ENCODE assay signal across 1 cellular context in the genomic region with DNA sequence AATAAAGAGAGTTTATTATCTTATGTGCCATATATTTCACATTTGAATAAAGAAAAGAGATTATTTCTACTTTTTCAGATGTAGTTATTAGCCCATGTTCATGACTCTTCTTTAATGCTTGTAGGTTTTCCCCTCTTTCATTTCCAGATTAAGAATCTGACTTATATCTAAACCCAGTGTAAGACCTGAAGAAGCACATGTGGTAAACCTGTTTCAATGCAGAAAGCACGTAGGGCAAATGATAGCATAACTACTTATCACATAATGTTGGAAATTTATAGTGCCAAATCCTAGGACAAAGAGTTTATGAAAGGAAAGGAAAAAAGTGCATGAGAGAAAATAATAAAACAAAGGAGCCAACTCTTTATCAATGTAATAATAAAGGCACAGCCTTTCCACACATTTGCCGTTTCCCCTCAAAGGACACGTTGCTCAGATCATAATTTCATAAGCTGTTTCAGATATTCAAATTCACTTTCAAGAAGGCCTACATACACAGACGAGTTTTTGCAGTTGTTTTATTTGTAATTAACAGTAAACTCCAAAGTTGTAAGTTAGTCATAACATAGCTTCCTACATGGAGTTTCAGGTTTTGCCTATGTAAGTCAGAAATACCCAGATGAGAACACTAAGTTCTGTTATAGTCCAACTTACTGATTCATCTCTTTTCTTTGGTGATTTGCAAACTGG.
TF ChIP-seq lines count a peak whose summit lies in the region.

No MANE protein-coding gene starts in this region.

TF ChIP-seq in GM12878, 131 proteins besides CTCF, POLR2A, EP300 and RAD21 (continued from another document and continues in another):
- TF ChIP-seq, protein P1, sequence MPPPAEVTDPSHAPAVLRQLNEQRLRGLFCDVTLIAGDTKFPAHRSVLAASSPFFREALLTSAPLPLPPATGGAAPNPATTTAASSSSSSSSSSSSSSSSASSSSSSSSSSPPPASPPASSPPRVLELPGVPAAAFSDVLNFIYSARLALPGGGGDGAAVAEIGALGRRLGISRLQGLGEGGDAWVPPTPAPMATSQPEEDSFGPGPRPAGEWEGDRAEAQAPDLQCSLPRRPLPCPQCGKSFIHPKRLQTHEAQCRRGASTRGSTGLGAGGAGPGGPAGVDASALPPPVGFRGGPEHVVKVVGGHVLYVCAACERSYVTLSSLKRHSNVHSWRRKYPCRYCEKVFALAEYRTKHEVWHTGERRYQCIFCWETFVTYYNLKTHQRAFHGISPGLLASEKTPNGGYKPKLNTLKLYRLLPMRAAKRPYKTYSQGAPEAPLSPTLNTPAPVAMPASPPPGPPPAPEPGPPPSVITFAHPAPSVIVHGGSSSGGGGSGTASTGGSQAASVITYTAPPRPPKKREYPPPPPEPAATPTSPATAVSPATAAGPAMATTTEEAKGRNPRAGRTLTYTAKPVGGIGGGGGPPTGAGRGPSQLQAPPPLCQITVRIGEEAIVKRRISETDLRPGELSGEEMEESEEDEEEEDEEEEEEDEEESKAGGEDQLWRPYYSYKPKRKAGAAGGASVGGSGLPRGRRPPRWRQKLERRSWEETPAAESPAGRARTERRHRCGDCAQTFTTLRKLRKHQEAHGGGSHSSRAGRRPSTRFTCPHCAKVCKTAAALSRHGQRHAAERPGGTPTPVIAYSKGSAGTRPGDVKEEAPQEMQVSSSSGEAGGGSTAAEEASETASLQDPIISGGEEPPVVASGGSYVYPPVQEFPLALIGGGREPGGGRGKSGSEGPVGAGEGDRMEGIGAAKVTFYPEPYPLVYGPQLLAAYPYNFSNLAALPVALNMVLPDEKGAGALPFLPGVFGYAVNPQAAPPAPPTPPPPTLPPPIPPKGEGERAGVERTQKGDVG (CRISPR knock-in tag; IDR thresholded peaks at IDR 0.05), result no peak
- TF ChIP-seq CBFB (IDR thresholded peaks at IDR 0.05; ENCODE audit: low read depth), result 0 out of 2 replicates have a peak, but pooled peaks have one; percentile 26
- TF ChIP-seq MYB (IDR thresholded peaks at IDR 0.05; ENCODE audit: borderline replicate concordance, low read depth, low read length), result no peak
- no peak for TF ChIP-seq BMI1 (IDR thresholded peaks at IDR 0.05; ENCODE audit: borderline replicate concordance)
- TF ChIP-seq, protein P2, sequence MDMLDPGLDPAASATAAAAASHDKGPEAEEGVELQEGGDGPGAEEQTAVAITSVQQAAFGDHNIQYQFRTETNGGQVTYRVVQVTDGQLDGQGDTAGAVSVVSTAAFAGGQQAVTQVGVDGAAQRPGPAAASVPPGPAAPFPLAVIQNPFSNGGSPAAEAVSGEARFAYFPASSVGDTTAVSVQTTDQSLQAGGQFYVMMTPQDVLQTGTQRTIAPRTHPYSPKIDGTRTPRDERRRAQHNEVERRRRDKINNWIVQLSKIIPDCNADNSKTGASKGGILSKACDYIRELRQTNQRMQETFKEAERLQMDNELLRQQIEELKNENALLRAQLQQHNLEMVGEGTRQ (IDR thresholded peaks at IDR 0.05; ENCODE audit: borderline replicate concordance, low read depth, low read length), result no peak
- no peak for TF ChIP-seq BRCA1 (IDR thresholded peaks at IDR 0.05; ENCODE audit: low read depth, low read length)
- TF ChIP-seq, protein P3, sequence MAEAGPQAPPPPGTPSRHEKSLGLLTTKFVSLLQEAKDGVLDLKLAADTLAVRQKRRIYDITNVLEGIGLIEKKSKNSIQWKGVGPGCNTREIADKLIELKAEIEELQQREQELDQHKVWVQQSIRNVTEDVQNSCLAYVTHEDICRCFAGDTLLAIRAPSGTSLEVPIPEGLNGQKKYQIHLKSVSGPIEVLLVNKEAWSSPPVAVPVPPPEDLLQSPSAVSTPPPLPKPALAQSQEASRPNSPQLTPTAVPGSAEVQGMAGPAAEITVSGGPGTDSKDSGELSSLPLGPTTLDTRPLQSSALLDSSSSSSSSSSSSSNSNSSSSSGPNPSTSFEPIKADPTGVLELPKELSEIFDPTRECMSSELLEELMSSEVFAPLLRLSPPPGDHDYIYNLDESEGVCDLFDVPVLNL (IDR thresholded peaks at IDR 0.05; ENCODE audit: low read depth, low read length), result no peak
- TF ChIP-seq RFX5 (IDR thresholded peaks at IDR 0.05; ENCODE audit: low read depth, low read length), result no peak
- TF ChIP-seq SREBF2 (IDR thresholded peaks at IDR 0.05; ENCODE audit: low read length), result no peak
- TF ChIP-seq, protein P4, sequence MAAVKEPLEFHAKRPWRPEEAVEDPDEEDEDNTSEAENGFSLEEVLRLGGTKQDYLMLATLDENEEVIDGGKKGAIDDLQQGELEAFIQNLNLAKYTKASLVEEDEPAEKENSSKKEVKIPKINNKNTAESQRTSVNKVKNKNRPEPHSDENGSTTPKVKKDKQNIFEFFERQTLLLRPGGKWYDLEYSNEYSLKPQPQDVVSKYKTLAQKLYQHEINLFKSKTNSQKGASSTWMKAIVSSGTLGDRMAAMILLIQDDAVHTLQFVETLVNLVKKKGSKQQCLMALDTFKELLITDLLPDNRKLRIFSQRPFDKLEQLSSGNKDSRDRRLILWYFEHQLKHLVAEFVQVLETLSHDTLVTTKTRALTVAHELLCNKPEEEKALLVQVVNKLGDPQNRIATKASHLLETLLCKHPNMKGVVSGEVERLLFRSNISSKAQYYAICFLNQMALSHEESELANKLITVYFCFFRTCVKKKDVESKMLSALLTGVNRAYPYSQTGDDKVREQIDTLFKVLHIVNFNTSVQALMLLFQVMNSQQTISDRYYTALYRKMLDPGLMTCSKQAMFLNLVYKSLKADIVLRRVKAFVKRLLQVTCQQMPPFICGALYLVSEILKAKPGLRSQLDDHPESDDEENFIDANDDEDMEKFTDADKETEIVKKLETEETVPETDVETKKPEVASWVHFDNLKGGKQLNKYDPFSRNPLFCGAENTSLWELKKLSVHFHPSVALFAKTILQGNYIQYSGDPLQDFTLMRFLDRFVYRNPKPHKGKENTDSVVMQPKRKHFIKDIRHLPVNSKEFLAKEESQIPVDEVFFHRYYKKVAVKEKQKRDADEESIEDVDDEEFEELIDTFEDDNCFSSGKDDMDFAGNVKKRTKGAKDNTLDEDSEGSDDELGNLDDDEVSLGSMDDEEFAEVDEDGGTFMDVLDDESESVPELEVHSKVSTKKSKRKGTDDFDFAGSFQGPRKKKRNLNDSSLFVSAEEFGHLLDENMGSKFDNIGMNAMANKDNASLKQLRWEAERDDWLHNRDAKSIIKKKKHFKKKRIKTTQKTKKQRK (IDR thresholded peaks at IDR 0.05; ENCODE audit: low read depth, low read length), result no peak
- TF ChIP-seq ZNF274 (IDR thresholded peaks at IDR 0.05; ENCODE audit: insufficient read depth, insufficient read length), result no peak
- TF ChIP-seq, protein P5, sequence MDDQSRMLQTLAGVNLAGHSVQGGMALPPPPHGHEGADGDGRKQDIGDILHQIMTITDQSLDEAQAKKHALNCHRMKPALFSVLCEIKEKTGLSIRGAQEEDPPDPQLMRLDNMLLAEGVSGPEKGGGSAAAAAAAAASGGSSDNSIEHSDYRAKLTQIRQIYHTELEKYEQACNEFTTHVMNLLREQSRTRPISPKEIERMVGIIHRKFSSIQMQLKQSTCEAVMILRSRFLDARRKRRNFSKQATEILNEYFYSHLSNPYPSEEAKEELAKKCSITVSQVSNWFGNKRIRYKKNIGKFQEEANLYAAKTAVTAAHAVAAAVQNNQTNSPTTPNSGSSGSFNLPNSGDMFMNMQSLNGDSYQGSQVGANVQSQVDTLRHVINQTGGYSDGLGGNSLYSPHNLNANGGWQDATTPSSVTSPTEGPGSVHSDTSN (IDR thresholded peaks at IDR 0.05; ENCODE audit: insufficient replicate concordance, low read depth, low read length), result no peak
- peak; percentile 46 for TF ChIP-seq TCF7 (IDR thresholded peaks at IDR 0.05; ENCODE audit: borderline replicate concordance)
- peak; percentile 84 for TF ChIP-seq RUNX3 (IDR thresholded peaks at IDR 0.05; ENCODE audit: low read length)
- no peak for TF ChIP-seq EGR1 (IDR thresholded peaks at IDR 0.05; ENCODE audit: borderline replicate concordance in 1 of 2, low read depth in 2 of 2, low read length in 2 of 2)
- no peak for TF ChIP-seq RBBP5 (conservative IDR thresholded peaks at IDR 0.05)
- TF ChIP-seq, protein P6, sequence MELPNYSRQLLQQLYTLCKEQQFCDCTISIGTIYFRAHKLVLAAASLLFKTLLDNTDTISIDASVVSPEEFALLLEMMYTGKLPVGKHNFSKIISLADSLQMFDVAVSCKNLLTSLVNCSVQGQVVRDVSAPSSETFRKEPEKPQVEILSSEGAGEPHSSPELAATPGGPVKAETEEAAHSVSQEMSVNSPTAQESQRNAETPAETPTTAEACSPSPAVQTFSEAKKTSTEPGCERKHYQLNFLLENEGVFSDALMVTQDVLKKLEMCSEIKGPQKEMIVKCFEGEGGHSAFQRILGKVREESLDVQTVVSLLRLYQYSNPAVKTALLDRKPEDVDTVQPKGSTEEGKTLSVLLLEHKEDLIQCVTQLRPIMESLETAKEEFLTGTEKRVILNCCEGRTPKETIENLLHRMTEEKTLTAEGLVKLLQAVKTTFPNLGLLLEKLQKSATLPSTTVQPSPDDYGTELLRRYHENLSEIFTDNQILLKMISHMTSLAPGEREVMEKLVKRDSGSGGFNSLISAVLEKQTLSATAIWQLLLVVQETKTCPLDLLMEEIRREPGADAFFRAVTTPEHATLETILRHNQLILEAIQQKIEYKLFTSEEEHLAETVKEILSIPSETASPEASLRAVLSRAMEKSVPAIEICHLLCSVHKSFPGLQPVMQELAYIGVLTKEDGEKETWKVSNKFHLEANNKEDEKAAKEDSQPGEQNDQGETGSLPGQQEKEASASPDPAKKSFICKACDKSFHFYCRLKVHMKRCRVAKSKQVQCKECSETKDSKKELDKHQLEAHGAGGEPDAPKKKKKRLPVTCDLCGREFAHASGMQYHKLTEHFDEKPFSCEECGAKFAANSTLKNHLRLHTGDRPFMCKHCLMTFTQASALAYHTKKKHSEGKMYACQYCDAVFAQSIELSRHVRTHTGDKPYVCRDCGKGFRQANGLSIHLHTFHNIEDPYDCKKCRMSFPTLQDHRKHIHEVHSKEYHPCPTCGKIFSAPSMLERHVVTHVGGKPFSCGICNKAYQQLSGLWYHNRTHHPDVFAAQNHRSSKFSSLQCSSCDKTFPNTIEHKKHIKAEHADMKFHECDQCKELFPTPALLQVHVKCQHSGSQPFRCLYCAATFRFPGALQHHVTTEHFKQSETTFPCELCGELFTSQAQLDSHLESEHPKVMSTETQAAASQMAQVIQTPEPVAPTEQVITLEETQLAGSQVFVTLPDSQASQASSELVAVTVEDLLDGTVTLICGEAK (IDR thresholded peaks at IDR 0.05; ENCODE audit: borderline replicate concordance), result no peak
- TF ChIP-seq, protein P7, sequence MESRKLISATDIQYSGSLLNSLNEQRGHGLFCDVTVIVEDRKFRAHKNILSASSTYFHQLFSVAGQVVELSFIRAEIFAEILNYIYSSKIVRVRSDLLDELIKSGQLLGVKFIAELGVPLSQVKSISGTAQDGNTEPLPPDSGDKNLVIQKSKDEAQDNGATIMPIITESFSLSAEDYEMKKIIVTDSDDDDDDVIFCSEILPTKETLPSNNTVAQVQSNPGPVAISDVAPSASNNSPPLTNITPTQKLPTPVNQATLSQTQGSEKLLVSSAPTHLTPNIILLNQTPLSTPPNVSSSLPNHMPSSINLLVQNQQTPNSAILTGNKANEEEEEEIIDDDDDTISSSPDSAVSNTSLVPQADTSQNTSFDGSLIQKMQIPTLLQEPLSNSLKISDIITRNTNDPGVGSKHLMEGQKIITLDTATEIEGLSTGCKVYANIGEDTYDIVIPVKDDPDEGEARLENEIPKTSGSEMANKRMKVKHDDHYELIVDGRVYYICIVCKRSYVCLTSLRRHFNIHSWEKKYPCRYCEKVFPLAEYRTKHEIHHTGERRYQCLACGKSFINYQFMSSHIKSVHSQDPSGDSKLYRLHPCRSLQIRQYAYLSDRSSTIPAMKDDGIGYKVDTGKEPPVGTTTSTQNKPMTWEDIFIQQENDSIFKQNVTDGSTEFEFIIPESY (IDR thresholded peaks at IDR 0.05), result no peak
- TF ChIP-seq ATF7 (IDR thresholded peaks at IDR 0.05; ENCODE audit: low read depth), result peak; percentile 54; the same call in 1 of the 2 replicates
- no peak for TF ChIP-seq IKZF1 (conservative IDR thresholded peaks at IDR 0.05)
- TF ChIP-seq PAX8 (IDR thresholded peaks at IDR 0.05), result no peak
- TF ChIP-seq CEBPB (IDR thresholded peaks at IDR 0.05; ENCODE audit: borderline replicate concordance in 1 of 2, low read depth in 2 of 2, low read length in 2 of 2), result no peak
- peak; percentile 96 for TF ChIP-seq NFIC (IDR thresholded peaks at IDR 0.05; ENCODE audit: low read depth, low read length)
- TF ChIP-seq EZH2 (IDR thresholded peaks at IDR 0.05; ENCODE audit: borderline replicate concordance, control insufficient read depth, low read depth, low read length), result no peak
- TF ChIP-seq, protein P8, sequence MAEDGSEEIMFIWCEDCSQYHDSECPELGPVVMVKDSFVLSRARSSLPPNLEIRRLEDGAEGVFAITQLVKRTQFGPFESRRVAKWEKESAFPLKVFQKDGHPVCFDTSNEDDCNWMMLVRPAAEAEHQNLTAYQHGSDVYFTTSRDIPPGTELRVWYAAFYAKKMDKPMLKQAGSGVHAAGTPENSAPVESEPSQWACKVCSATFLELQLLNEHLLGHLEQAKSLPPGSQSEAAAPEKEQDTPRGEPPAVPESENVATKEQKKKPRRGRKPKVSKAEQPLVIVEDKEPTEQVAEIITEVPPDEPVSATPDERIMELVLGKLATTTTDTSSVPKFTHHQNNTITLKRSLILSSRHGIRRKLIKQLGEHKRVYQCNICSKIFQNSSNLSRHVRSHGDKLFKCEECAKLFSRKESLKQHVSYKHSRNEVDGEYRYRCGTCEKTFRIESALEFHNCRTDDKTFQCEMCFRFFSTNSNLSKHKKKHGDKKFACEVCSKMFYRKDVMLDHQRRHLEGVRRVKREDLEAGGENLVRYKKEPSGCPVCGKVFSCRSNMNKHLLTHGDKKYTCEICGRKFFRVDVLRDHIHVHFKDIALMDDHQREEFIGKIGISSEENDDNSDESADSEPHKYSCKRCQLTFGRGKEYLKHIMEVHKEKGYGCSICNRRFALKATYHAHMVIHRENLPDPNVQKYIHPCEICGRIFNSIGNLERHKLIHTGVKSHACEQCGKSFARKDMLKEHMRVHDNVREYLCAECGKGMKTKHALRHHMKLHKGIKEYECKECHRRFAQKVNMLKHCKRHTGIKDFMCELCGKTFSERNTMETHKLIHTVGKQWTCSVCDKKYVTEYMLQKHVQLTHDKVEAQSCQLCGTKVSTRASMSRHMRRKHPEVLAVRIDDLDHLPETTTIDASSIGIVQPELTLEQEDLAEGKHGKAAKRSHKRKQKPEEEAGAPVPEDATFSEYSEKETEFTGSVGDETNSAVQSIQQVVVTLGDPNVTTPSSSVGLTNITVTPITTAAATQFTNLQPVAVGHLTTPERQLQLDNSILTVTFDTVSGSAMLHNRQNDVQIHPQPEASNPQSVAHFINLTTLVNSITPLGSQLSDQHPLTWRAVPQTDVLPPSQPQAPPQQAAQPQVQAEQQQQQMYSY (CRISPR knock-in tag; IDR thresholded peaks at IDR 0.05), result no peak
